Comparison of ENCODE assay signal across 15 cellular contexts in genomic region chr5:40221796-40222195, GRCh38.
DNase-seq lines count a peak whose midpoint lies in the region; ATAC-seq and TF ChIP-seq lines count a peak whose summit lies in the region.
"Had no signal": no experiment of that assay in that cellular context is flagged by ENCODE, and none has a peak within 500 bp of the region (broad histone marks: within the 10 kb centered on the region; RNA-seq: fewer than 3 reads in every experiment).

No MANE protein-coding gene starts in this region.

- no peaks in the 10 kb centered on the region for H3K4me1 ChIP-seq in body of pancreas

- no peaks in the 10 kb centered on the region for H3K27me3 ChIP-seq in body of pancreas

- H3K9me3 Mint-ChIP-seq in activated T-helper 2 cell treated with anti-CD3 and anti-CD28 coated beads, Interferon-gamma antibody, Interleukin-2, Interleukin-4, amounts not matched to agents 10 μg/mL and 5 μg/mL and 100 μg/mL, durations not matched to agents 14 hours and 24 hours and 36 hours, result peaks cover 25% of the 10 kb centered on the region

- H3K27me3 Mint-ChIP-seq in activated T-helper 2 cell treated with anti-CD3 and anti-CD28 coated beads, Interferon-gamma antibody, Interleukin-2, Interleukin-4, amounts not matched to agents 10 μg/mL and 5 μg/mL and 100 μg/mL, durations not matched to agents 14 hours and 24 hours and 36 hours (ENCODE audit: low read depth), result no peaks in the 10 kb centered on the region
- H3K27me3 Mint-ChIP-seq: natural killer cell treated with Interleukin-12 subunit alpha and Interleukin-12 subunit beta and Interleukin-15 and Interleukin-18, amount 100 ng/mL, for 72 hours had no signal

- no peak for ATAC-seq in body of pancreas
- ATAC-seq: natural killer cell treated with Interleukin-12 subunit alpha and Interleukin-12 subunit beta and Interleukin-15 and Interleukin-18, amount 100 ng/mL, for 72 hours; right cardiac atrium had no signal

- peaks cover 41% of the 10 kb centered on the region for H3K36me3 Mint-ChIP-seq in activated T-helper 2 cell treated with anti-CD3 and anti-CD28 coated beads, Interferon-gamma antibody, Interleukin-2, Interleukin-4, amounts not matched to agents 10 μg/mL and 5 μg/mL and 100 μg/mL, durations not matched to agents 14 hours and 24 hours and 36 hours (ENCODE audit: low read depth)

- 89 to 94% methylated on average over 4 of the region's 4 CpGs for WGBS in body of pancreas, 2 donors

- TF ChIP-seq CTCF in body of pancreas (IDR thresholded peaks at IDR 0.05), result no peak

- TF ChIP-seq POLR2A in body of pancreas (IDR thresholded peaks at IDR 0.05), result no peak

- H3K4me3 ChIP-seq in body of pancreas, result no peak overlapping the region
- H3K4me3 ChIP-seq: dorsolateral prefrontal cortex had no signal

- H3K36me3 ChIP-seq in body of pancreas (replicated peaks in 1 of 2; ENCODE audit: insufficient read depth in 1 of 2, low read depth in 2 of 2), result no peaks in the 10 kb centered on the region

- no peak overlapping the region for H3K4me3 Mint-ChIP-seq in activated T-helper 2 cell treated with anti-CD3 and anti-CD28 coated beads, Interferon-gamma antibody, Interleukin-2, Interleukin-4, amounts not matched to agents 10 μg/mL and 5 μg/mL and 100 μg/mL, durations not matched to agents 14 hours and 24 hours and 36 hours (ENCODE audit: low read depth)
- H3K4me3 Mint-ChIP-seq: CD4-positive, alpha-beta T cell had no signal

- H3K27ac ChIP-seq in epithelial cell of prostate (peak overlapping the region; percentile 35), body of pancreas (no peak overlapping the region)
- H3K27ac ChIP-seq: dorsolateral prefrontal cortex had no signal

- no peak overlapping the region for H3K27ac Mint-ChIP-seq in activated T-helper 2 cell treated with anti-CD3 and anti-CD28 coated beads, Interferon-gamma antibody, Interleukin-2, Interleukin-4, amounts not matched to agents 10 μg/mL and 5 μg/mL and 100 μg/mL, durations not matched to agents 14 hours and 24 hours and 36 hours
- H3K27ac Mint-ChIP-seq: CD4-positive, alpha-beta T cell had no signal

- H3K9me3 ChIP-seq in body of pancreas, result no peaks in the 10 kb centered on the region

- H3K4me1 Mint-ChIP-seq in activated T-helper 2 cell treated with anti-CD3 and anti-CD28 coated beads, Interferon-gamma antibody, Interleukin-2, Interleukin-4, amounts not matched to agents 10 μg/mL and 5 μg/mL and 100 μg/mL, durations not matched to agents 14 hours and 24 hours and 36 hours (ENCODE audit: low read depth), result peaks cover 57% of the 10 kb centered on the region

- intact Hi-C loops in activated T-helper 2 cell treated with anti-CD3 and anti-CD28 coated beads, Interferon-gamma antibody, Interleukin-2, Interleukin-4, amounts not matched to agents 10 μg/mL and 5 μg/mL and 100 μg/mL, durations not matched to agents 14 hours and 24 hours and 36 hours (cut with micrococcal nuclease), result loop anchor here (10.0 kb wide), 2 partner anchors 277 to 1047 kb away; no protein-coding TSS in a partner anchor
- intact Hi-C loops in body of pancreas (cut with DNase I), result no loop called here

- peak; percentile 61 for DNase-seq in GM04503 (ENCODE audit: low read depth)
- peak; percentile 68 for DNase-seq in RKO (ENCODE audit: low spot score)
- no peak for DNase-seq in epithelial cell of prostate (ENCODE audit: low read depth, low spot score)
- DNase-seq in renal cortical epithelial cell (ENCODE audit: low read depth), result peak; percentile 74
- DNase-seq in activated T-helper 2 cell treated with anti-CD3 and anti-CD28 coated beads, Interferon-gamma antibody, Interleukin-2, Interleukin-4, amounts not matched to agents 10 μg/mL and 5 μg/mL and 100 μg/mL, durations not matched to agents 14 hours and 24 hours and 36 hours (ENCODE audit: low spot score), result no peak
- DNase-seq in globus pallidus (ENCODE audit: low spot score), result no peak
- DNase-seq in body of pancreas, result no peak
- no peak for DNase-seq in NCI-H146 treated with DMSO at 0.1 percent for 48 hours (lab: John Stamatoyannopoulos, UW; ENCODE audit: unreplicated experiment)
- DNase-seq: activated CD8-positive, alpha-beta memory T cell treated with anti-CD3 and anti-CD28 coated beads, Interleukin-2, amount 50 U/mL, for 48 hours; CD4-positive, alpha-beta T cell; dorsolateral prefrontal cortex; NCI-H1417; right cardiac atrium; SIG-M5 had no signal

Comparison
In these comparisons a context has a peak if more than half of its experiments do, and no peak if none do; other contexts are left out.
1. DNase-seq: peak in GM04503 (single experiment), RKO (single experiment) and renal cortical epithelial cell (single experiment); none in epithelial cell of prostate (single experiment), activated T-helper 2 cell treated with anti-CD3 and anti-CD28 coated beads, Interferon-gamma antibody, Interleukin-2, Interleukin-4, amounts not matched to agents 10 μg/mL and 5 μg/mL and 100 μg/mL, durations not matched to agents 14 hours and 24 hours and 36 hours (single experiment), globus pallidus (single experiment), body of pancreas (0 of 4) and NCI-H146 treated with DMSO at 0.1 percent for 48 hours (single experiment).